In the genomic region with DNA sequence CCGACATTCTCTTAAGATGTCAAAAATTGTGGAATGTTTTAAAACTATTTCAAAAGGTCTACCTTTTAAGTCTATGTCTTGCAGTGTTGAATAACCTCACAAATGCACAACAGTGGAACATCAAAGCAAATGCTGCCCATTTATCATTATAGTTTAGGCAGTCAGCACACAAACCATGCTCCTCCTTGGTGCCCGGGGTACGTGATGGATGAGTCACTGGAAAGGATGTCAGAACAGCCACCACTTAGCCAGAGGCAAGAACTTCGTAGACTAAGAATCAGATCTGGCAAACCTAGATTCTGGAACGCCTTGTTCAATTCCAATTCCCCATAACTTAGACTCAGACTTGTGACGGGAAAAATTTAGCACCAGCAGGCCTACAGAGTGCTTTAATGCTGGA, we compare ENCODE assay signal across 17 cellular contexts.
DNase-seq lines count a peak whose midpoint lies in the region; ATAC-seq and TF ChIP-seq lines count a peak whose summit lies in the region.
"Had no signal": no experiment of that assay in that cellular context is flagged by ENCODE, and none has a peak within 500 bp of the region (broad histone marks: within the 10 kb centered on the region; RNA-seq: fewer than 3 reads in every experiment).

No MANE protein-coding gene starts in this region.

- ATAC-seq in HG03039 (IDR thresholded peaks at IDR 0.05; ENCODE audit: unreplicated experiment) (no peak), HG03378 (IDR thresholded peaks at IDR 0.05; ENCODE audit: unreplicated experiment) (no peak)
- ATAC-seq: activated CD8-positive, alpha-beta T cell treated with anti-CD3 and anti-CD28 coated beads, Interleukin-2, amount 10 ng/mL, durations not matched to agents 7 days and 5 days; T-helper 17 cell had no signal

- H3K4me3 ChIP-seq in HEK293 (ENCODE audit: low read depth, low read length) = no peak overlapping the region

- H3K36me3 ChIP-seq in HEK293 (ENCODE audit: control insufficient read depth in 2 of 2, insufficient read depth in 1 of 2, low read length in 2 of 2) = no peaks in the 10 kb centered on the region

- H3K4me1 ChIP-seq in HEK293 (ENCODE audit: control insufficient read depth, insufficient read depth, low read length) = no peaks in the 10 kb centered on the region

- DNase-seq in AG20443 (ENCODE audit: low spot score) (peak; percentile 75), SK-MEL-5 (ENCODE audit: low read depth, low spot score) (peak; percentile 36), left kidney (ENCODE audit: low read depth, low spot score) (peak; percentile 11), chondrocyte (ENCODE audit: low spot score) (no peak)
- no peak for DNase-seq in activated T-helper 1 cell treated with anti-CD3 and anti-CD28 coated beads, Interleukin-12 subunit alpha, Interleukin-12 subunit beta, Interleukin-2, Interleukin-4 antibody, amounts not matched to agents 30 ng/mL and 10 ng/mL and 1 ng/mL, durations not matched to agents 14 hours and 24 hours and 36 hours (ENCODE audit: low spot score)
- DNase-seq: activated B cell treated with CpG ODN at 0.5 μM for 24 hours; activated CD8-positive, alpha-beta T cell treated with anti-CD3 and anti-CD28 coated beads, Interleukin-2, amount 10 ng/mL, durations not matched to agents 7 days and 5 days; activated naive CD4-positive, alpha-beta T cell treated with anti-CD3 and anti-CD28 coated beads, Interleukin-2, amount 10 ng/mL, durations not matched to agents 7 days and 5 days; activated T-cell treated with anti-CD3 and anti-CD28 coated beads, Interleukin-2, amount 50 U/mL, for 24 hours; aorta; HCEC 1CT; NCI-H1105 treated with DMSO at 0.1 percent for 48 hours; retina; T-helper 17 cell had no signal

- H3K36me3 Mint-ChIP-seq in chondrocyte (ENCODE audit: low read depth) = no peaks in the 10 kb centered on the region
- H3K36me3 Mint-ChIP-seq in activated T-helper 1 cell treated with anti-CD3 and anti-CD28 coated beads, Interleukin-12 subunit alpha, Interleukin-12 subunit beta, Interleukin-2, Interleukin-4 antibody, amounts not matched to agents 30 ng/mL and 10 ng/mL and 1 ng/mL, durations not matched to agents 14 hours and 24 hours and 36 hours (ENCODE audit: low read depth) = no peaks in the 10 kb centered on the region
- H3K36me3 Mint-ChIP-seq: activated naive CD4-positive, alpha-beta T cell treated with anti-CD3 and anti-CD28 coated beads, Interleukin-2, amount 10 ng/mL, durations not matched to agents 7 days and 5 days had no signal

- peaks cover 15% of the 10 kb centered on the region for H3K4me1 Mint-ChIP-seq in chondrocyte (ENCODE audit: low read depth)
- H3K4me1 Mint-ChIP-seq in activated T-helper 1 cell treated with anti-CD3 and anti-CD28 coated beads, Interleukin-12 subunit alpha, Interleukin-12 subunit beta, Interleukin-2, Interleukin-4 antibody, amounts not matched to agents 30 ng/mL and 10 ng/mL and 1 ng/mL, durations not matched to agents 14 hours and 24 hours and 36 hours (ENCODE audit: low read depth) = peaks cover 11% of the 10 kb centered on the region

- H3K27me3 Mint-ChIP-seq in chondrocyte (ENCODE audit: low read depth) = no peaks in the 10 kb centered on the region
- no peaks in the 10 kb centered on the region for H3K27me3 Mint-ChIP-seq in activated T-helper 1 cell treated with anti-CD3 and anti-CD28 coated beads, Interleukin-12 subunit alpha, Interleukin-12 subunit beta, Interleukin-2, Interleukin-4 antibody, amounts not matched to agents 30 ng/mL and 10 ng/mL and 1 ng/mL, durations not matched to agents 14 hours and 24 hours and 36 hours (ENCODE audit: insufficient read depth)
- H3K27me3 Mint-ChIP-seq: activated B cell treated with CpG ODN at 0.5 μM for 24 hours; activated naive CD4-positive, alpha-beta T cell treated with anti-CD3 and anti-CD28 coated beads, Interleukin-2, amount 10 ng/mL, durations not matched to agents 7 days and 5 days; activated T-cell treated with anti-CD3 and anti-CD28 coated beads, Interleukin-2, amount 50 U/mL, for 24 hours; T-helper 17 cell had no signal

- no peak overlapping the region for H3K27ac ChIP-seq in HEK293 (ENCODE audit: extremely low read depth, low read depth, low read length)

- TF ChIP-seq CTCF in HEK293 (tag by site-specific recombination; IDR thresholded peaks at IDR 0.05) (no peak), chondrocyte (IDR thresholded peaks at IDR 0.05) (no peak)

- no peaks in the 10 kb centered on the region for H3K9me3 ChIP-seq in HEK293 (ENCODE audit: control insufficient read depth, insufficient read depth, low read depth, low read length)

- H3K4me3 Mint-ChIP-seq in chondrocyte (ENCODE audit: unreplicated experiment) = no peak overlapping the region
- H3K4me3 Mint-ChIP-seq in activated T-helper 1 cell treated with anti-CD3 and anti-CD28 coated beads, Interleukin-12 subunit alpha, Interleukin-12 subunit beta, Interleukin-2, Interleukin-4 antibody, amounts not matched to agents 30 ng/mL and 10 ng/mL and 1 ng/mL, durations not matched to agents 14 hours and 24 hours and 36 hours = no peak overlapping the region
- H3K4me3 Mint-ChIP-seq: activated B cell treated with CpG ODN at 0.5 μM for 24 hours; activated CD8-positive, alpha-beta T cell treated with anti-CD3 and anti-CD28 coated beads, Interleukin-2, amount 10 ng/mL, durations not matched to agents 7 days and 5 days; activated naive CD4-positive, alpha-beta T cell treated with anti-CD3 and anti-CD28 coated beads, Interleukin-2, amount 10 ng/mL, durations not matched to agents 7 days and 5 days; activated T-cell treated with anti-CD3 and anti-CD28 coated beads, Interleukin-2, amount 50 U/mL, for 24 hours; T-helper 17 cell had no signal

- CTCF ChIA-PET in HEK293 (lab: Yijun Ruan, JAX) = no interaction called here

- H3K9me3 Mint-ChIP-seq in chondrocyte (ENCODE audit: low read depth) = peaks cover 11% of the 10 kb centered on the region
- H3K9me3 Mint-ChIP-seq in activated T-helper 1 cell treated with anti-CD3 and anti-CD28 coated beads, Interleukin-12 subunit alpha, Interleukin-12 subunit beta, Interleukin-2, Interleukin-4 antibody, amounts not matched to agents 30 ng/mL and 10 ng/mL and 1 ng/mL, durations not matched to agents 14 hours and 24 hours and 36 hours = no peaks in the 10 kb centered on the region
- H3K9me3 Mint-ChIP-seq: activated B cell treated with CpG ODN at 0.5 μM for 24 hours; activated naive CD4-positive, alpha-beta T cell treated with anti-CD3 and anti-CD28 coated beads, Interleukin-2, amount 10 ng/mL, durations not matched to agents 7 days and 5 days; activated T-cell treated with anti-CD3 and anti-CD28 coated beads, Interleukin-2, amount 50 U/mL, for 24 hours had no signal

- H3K27ac Mint-ChIP-seq in chondrocyte (ENCODE audit: unreplicated experiment) = no peak overlapping the region
- no peak overlapping the region for H3K27ac Mint-ChIP-seq in activated T-helper 1 cell treated with anti-CD3 and anti-CD28 coated beads, Interleukin-12 subunit alpha, Interleukin-12 subunit beta, Interleukin-2, Interleukin-4 antibody, amounts not matched to agents 30 ng/mL and 10 ng/mL and 1 ng/mL, durations not matched to agents 14 hours and 24 hours and 36 hours
- H3K27ac Mint-ChIP-seq: activated B cell treated with CpG ODN at 0.5 μM for 24 hours; activated CD8-positive, alpha-beta T cell treated with anti-CD3 and anti-CD28 coated beads, Interleukin-2, amount 10 ng/mL, durations not matched to agents 7 days and 5 days; activated naive CD4-positive, alpha-beta T cell treated with anti-CD3 and anti-CD28 coated beads, Interleukin-2, amount 10 ng/mL, durations not matched to agents 7 days and 5 days; activated T-cell treated with anti-CD3 and anti-CD28 coated beads, Interleukin-2, amount 50 U/mL, for 24 hours; T-helper 17 cell had no signal

- POLR2A ChIA-PET in HEK293 (lab: Yijun Ruan, JAX) = no interaction called here

- in situ Hi-C loops in SK-MEL-5 (cut with HindIII; ENCODE audit: low pct_unique_long_range_greater_than_20kb, low sequenced_read_pairs) = no loop called here

- intact Hi-C loops in activated T-helper 1 cell treated with anti-CD3 and anti-CD28 coated beads, Interleukin-12 subunit alpha, Interleukin-12 subunit beta, Interleukin-2, Interleukin-4 antibody, amounts not matched to agents 30 ng/mL and 10 ng/mL and 1 ng/mL, durations not matched to agents 14 hours and 24 hours and 36 hours (cut with micrococcal nuclease) = no loop called here

TF ChIP-seq in HEK293, 187 proteins besides CTCF, POLR2A, EP300 and RAD21:
- TF ChIP-seq FEZF1 (tag by site-specific recombination; IDR thresholded peaks at IDR 0.05) (peak; percentile 55), ZSCAN30 (tag by site-specific recombination; IDR thresholded peaks at IDR 0.05) (no peak)
TF ChIP-seq in HEK293: peak in this region for 1.

Comparison
In these comparisons a context has a peak if more than half of its experiments do, and no peak if none do; other contexts are left out.
1. DNase-seq: peak in AG20443 (single experiment), SK-MEL-5 (single experiment) and left kidney (single experiment); none in chondrocyte (single experiment) and activated T-helper 1 cell treated with anti-CD3 and anti-CD28 coated beads, Interleukin-12 subunit alpha, Interleukin-12 subunit beta, Interleukin-2, Interleukin-4 antibody, amounts not matched to agents 30 ng/mL and 10 ng/mL and 1 ng/mL, durations not matched to agents 14 hours and 24 hours and 36 hours (single experiment).